16 cellular contexts compared by ENCODE assay signal in the genomic region with DNA sequence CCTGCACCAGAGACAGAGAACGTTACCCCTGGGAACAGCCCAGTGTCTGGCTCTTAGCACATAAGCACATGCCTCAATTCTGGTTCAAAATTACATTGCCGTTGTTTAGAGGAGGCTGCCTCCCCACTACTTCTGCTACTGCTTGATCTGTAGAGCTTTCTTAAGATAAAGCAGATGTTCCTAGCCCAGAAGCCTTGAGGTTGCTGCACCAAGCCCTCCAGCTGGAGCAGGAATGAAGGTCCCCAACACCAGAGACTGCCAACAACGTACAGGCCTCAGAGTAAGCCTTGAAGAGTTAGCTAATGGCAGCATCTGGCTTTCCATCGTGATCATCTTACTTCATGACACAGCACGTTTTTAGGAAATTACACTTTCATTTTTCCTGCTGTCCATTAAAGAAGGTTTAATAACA.
"Had no signal": no experiment of that assay in that cellular context is flagged by ENCODE, and none has a peak within 500 bp of the region (broad histone marks: within the 10 kb centered on the region; RNA-seq: fewer than 3 reads in every experiment).

No MANE protein-coding gene starts in this region.

- H3K9me3 ChIP-seq: esophagus squamous epithelium, gastroesophageal sphincter, left ventricle myocardium inferior had no signal

- H3K27me3 ChIP-seq: cardiac muscle cell, esophagus squamous epithelium, gastroesophageal sphincter had no signal

- DNase-seq: activated CD4-positive, alpha-beta T cell treated with anti-CD3 and anti-CD28 coated beads for 36 hours; activated CD4-positive, alpha-beta T cell treated with anti-CD3 and anti-CD28 coated beads, Interleukin-2, amount 50 U/mL, for 48 hours; activated gamma-delta T cell; amniotic stem cell; effector CD8-positive, alpha-beta T cell; esophagus squamous epithelium; immature natural killer cell; kidney glomerular epithelial cell; left ventricle myocardium inferior; mammary epithelial cell; nephron progenitor cell; occipital lobe; retina; stimulated activated naive B cell treated with anti-CD40 and anti-IgM and Interleukin-4, amounts not matched to agents 10 μg/mL and 1 μg/mL and 100 μg/mL, for 72 hours had no signal

- H3K27ac ChIP-seq: cardiac muscle cell, esophagus squamous epithelium, gastroesophageal sphincter, left ventricle myocardium inferior had no signal

- H3K4me1 ChIP-seq: gastroesophageal sphincter, left ventricle myocardium inferior had no signal

- H3K36me3 ChIP-seq: cardiac muscle cell, esophagus squamous epithelium, gastroesophageal sphincter, left ventricle myocardium inferior had no signal

- H3K4me3 ChIP-seq: cardiac muscle cell, esophagus squamous epithelium, gastroesophageal sphincter, left ventricle myocardium inferior had no signal

- ATAC-seq: activated CD4-positive, alpha-beta T cell treated with anti-CD3 and anti-CD28 coated beads for 36 hours; gastroesophageal sphincter; stimulated activated naive B cell treated with anti-CD40 and anti-IgM and Interleukin-4, amounts not matched to agents 10 μg/mL and 1 μg/mL and 100 μg/mL, for 72 hours had no signal
